In genomic region chr6:33673847-33674246, GRCh38 we compare ENCODE assay signal across 18 cellular contexts.
"Had no signal": no experiment of that assay in that cellular context is flagged by ENCODE, and none has a peak within 500 bp of the region (broad histone marks: within the 10 kb centered on the region; RNA-seq: fewer than 3 reads in every experiment).

No MANE protein-coding gene starts in this region.

- H3K27ac Mint-ChIP-seq: activated naive CD8-positive, alpha-beta T cell treated with anti-CD3 and anti-CD28 coated beads, Interleukin-2, amount 10 ng/mL, durations not matched to agents 7 days and 5 days; activated T-helper 1 cell treated with anti-CD3 and anti-CD28 coated beads, Interleukin-12 subunit alpha, Interleukin-12 subunit beta, Interleukin-2, Interleukin-4 antibody, amounts not matched to agents 30 ng/mL and 10 ng/mL and 1 ng/mL, durations not matched to agents 14 hours and 24 hours and 36 hours; progenitor cell of endocrine pancreas; T-helper 2 cell treated with Interferon-gamma antibody and Interleukin-4, amounts not matched to agents 5 μg/mL and 100 μg/mL, for 36 hours had no signal

- DNase-seq: activated naive CD8-positive, alpha-beta T cell treated with anti-CD3 and anti-CD28 coated beads, Interleukin-2, amount 10 ng/mL, durations not matched to agents 7 days and 5 days; aorta; dermis blood vessel endothelial cell; mammary epithelial cell; natural killer cell; nucleus accumbens; stimulated activated CD4-positive, alpha-beta T cell treated with anti-CD3 and anti-CD28 coated beads, Interleukin-4, amount 100 ng/mL, for 1 hour; stimulated activated naive CD4-positive, alpha-beta T cell treated with Interleukin-2 at 50 U/mL for 16 hours; substantia nigra had no signal

- H3K9me3 Mint-ChIP-seq: activated naive CD8-positive, alpha-beta T cell treated with anti-CD3 and anti-CD28 coated beads, Interleukin-2, amount 10 ng/mL, durations not matched to agents 7 days and 5 days; activated T-helper 1 cell treated with anti-CD3 and anti-CD28 coated beads, Interleukin-12 subunit alpha, Interleukin-12 subunit beta, Interleukin-2, Interleukin-4 antibody, amounts not matched to agents 30 ng/mL and 10 ng/mL and 1 ng/mL, durations not matched to agents 14 hours and 24 hours and 36 hours; natural killer cell; T-helper 2 cell treated with Interferon-gamma antibody and Interleukin-4, amounts not matched to agents 5 μg/mL and 100 μg/mL, for 36 hours had no signal

- H3K9me3 ChIP-seq: breast epithelium, right atrium auricular region, tibial nerve had no signal

- H3K27ac ChIP-seq: breast epithelium, right atrium auricular region had no signal

- H3K4me3 Mint-ChIP-seq: activated naive CD8-positive, alpha-beta T cell treated with anti-CD3 and anti-CD28 coated beads, Interleukin-2, amount 10 ng/mL, durations not matched to agents 7 days and 5 days; activated T-helper 1 cell treated with anti-CD3 and anti-CD28 coated beads, Interleukin-12 subunit alpha, Interleukin-12 subunit beta, Interleukin-2, Interleukin-4 antibody, amounts not matched to agents 30 ng/mL and 10 ng/mL and 1 ng/mL, durations not matched to agents 14 hours and 24 hours and 36 hours; natural killer cell; T-helper 2 cell treated with Interferon-gamma antibody and Interleukin-4, amounts not matched to agents 5 μg/mL and 100 μg/mL, for 36 hours had no signal

- H3K4me3 ChIP-seq: breast epithelium, right atrium auricular region, tibial nerve had no signal

- ATAC-seq: activated CD4-positive, CD25-positive, alpha-beta regulatory T cell treated with anti-CD3 and anti-CD28 coated beads, Interleukin-2, amount 50 U/mL, for 24 hours; esophagus mucosa; left lobe of liver; natural killer cell had no signal

- H3K27me3 ChIP-seq: breast epithelium, right atrium auricular region, tibial nerve had no signal

- H3K36me3 Mint-ChIP-seq: natural killer cell had no signal

- H3K27me3 Mint-ChIP-seq: activated naive CD8-positive, alpha-beta T cell treated with anti-CD3 and anti-CD28 coated beads, Interleukin-2, amount 10 ng/mL, durations not matched to agents 7 days and 5 days; progenitor cell of endocrine pancreas had no signal

- H3K4me1 ChIP-seq: breast epithelium, right atrium auricular region had no signal
